Comparison of ENCODE assay signal across 11 cellular contexts in genomic region chr5:136439367-136439766, GRCh38.
"Had no signal": no experiment of that assay in that cellular context is flagged by ENCODE, and none has a peak within 500 bp of the region (broad histone marks: within the 10 kb centered on the region; RNA-seq: fewer than 3 reads in every experiment).

No MANE protein-coding gene starts in this region.

- H3K4me1 ChIP-seq: HAP-1 had no signal

- H3K27ac Mint-ChIP-seq: GM23338, H9, HFFc6 had no signal

- H3K4me1 Mint-ChIP-seq: GM23338, H9 had no signal

- H2AFZ ChIP-seq: GM23248, GM23338 had no signal

- H3K4me2 ChIP-seq: GM23338 had no signal

- ATAC-seq: GM23338, HCT116 had no signal

- H3K9me3 ChIP-seq: HAP-1 had no signal

- H3K4me3 ChIP-seq: GM23248, GM23338, HAP-1 had no signal

- H3K4me3 Mint-ChIP-seq: GM23338, H9, HFFc6 had no signal

- H3K36me3 ChIP-seq: HAP-1 had no signal

- H3K27ac ChIP-seq: GM23248 had no signal

- FAIRE-seq: H1, H54 had no signal

- DNase-seq: GM23248, GOT3, H7, H9, HCEC 1CT, HFFc6 had no signal

- H3K9ac ChIP-seq: GM23248 had no signal
